Comparison of ENCODE assay signal across 8 cellular contexts in the genomic region with DNA sequence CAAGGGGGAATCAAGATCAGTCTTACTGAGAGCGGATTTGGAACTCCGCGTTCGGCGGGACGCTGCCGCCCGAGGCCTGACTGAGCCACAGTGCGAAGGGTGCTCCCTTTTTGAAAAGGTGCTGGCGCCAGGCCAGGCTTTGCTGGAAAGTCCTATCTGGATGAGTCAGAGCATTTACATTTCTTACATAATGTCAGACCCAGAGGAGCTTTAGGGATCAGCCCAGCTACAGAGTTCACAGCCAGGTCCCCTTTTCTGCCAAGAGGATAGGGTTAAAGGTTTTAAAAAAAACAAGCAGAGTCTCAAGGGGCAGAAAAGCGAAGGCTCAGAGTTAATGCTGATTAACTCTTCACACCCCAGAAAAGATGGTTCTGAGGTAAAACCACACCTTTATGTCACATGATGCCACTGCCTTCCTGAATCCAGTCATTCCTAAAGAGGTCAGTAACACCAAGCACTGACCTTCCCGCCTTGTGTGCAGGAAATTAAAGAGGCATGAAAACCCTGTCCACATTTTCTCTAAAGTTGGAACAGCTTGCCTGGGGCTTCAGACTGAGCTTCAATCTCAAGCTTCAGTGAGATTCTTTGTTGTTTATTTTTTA. TPM values are rescaled to one million over a fixed set of nuclear protein-coding genes. Genes with fewer than 3 reads are reported as not detected.
A peak's percentile ranks its signal among the peaks of the same experiment; 100 is the strongest.
DNase-seq lines count a peak whose midpoint lies in the region; ATAC-seq, FAIRE-seq and TF ChIP-seq lines count a peak whose summit lies in the region.

No MANE protein-coding gene starts in this region.

- peak; percentile 51 for ATAC-seq in HG03565 (IDR thresholded peaks at IDR 0.05; ENCODE audit: unreplicated experiment)

- no peaks in the 10 kb centered on the region for H3K36me3 ChIP-seq in BJ (ENCODE audit: control insufficient read depth, insufficient read depth, low read length)
- H3K36me3 ChIP-seq in ovary, result no peaks in the 10 kb centered on the region
- no peaks in the 10 kb centered on the region for H3K36me3 ChIP-seq in vagina

- H3K9me3 Mint-ChIP-seq in glutamatergic neuron (ENCODE audit: unreplicated experiment), result peaks cover 2% of the 10 kb centered on the region

- FAIRE-seq in GM19239 (lab: Jason Lieb, UNC), result peak; percentile 89

- H3K4me3 ChIP-seq in BJ (ENCODE audit: low read depth, low read length), result peak overlapping the region; percentile 36
- peak overlapping the region; percentile 22 for H3K4me3 ChIP-seq in ovary
- peak overlapping the region; percentile 43 to 51 for H3K4me3 ChIP-seq in vagina

- peak overlapping the region; percentile 84 to 88 for H3K27ac ChIP-seq in ovary
- peak overlapping the region; percentile 84 for H3K27ac ChIP-seq in vagina

- TF ChIP-seq EP300 in ovary (IDR thresholded peaks at IDR 0.05), result no peak

- H3K4me1 Mint-ChIP-seq in glutamatergic neuron (ENCODE audit: low read depth, unreplicated experiment), result peaks cover 17% of the 10 kb centered on the region

- CTCF ChIA-PET in BJ (lab: Yijun Ruan, JAX), result interaction anchor here (0.7 to 3.1 kb wide), 16 partner anchors 10 to 973 kb away, joined by 3 to 18 read pairs (median 4); partner anchors contain the start of genes FBXL14 and WNT5B

- H3K27me3 ChIP-seq in BJ (ENCODE audit: control insufficient read depth, insufficient read depth, low read length) (no peaks in the 10 kb centered on the region), ovary (no peaks in the 10 kb centered on the region), vagina (no peaks in the 10 kb centered on the region)

- POLR2A ChIA-PET in BJ (lab: Charles Lee), result interaction anchor here (0.6 kb wide), 2 partner anchors 21 to 29 kb away, joined by 3 read pairs; no protein-coding TSS in a partner anchor

- peaks cover 1% of the 10 kb centered on the region for H3K27me3 Mint-ChIP-seq in glutamatergic neuron (ENCODE audit: unreplicated experiment)

- TF ChIP-seq POLR2A in ovary (IDR thresholded peaks at IDR 0.05) (peak; percentile 60), vagina (IDR thresholded peaks at IDR 0.05) (no peak)

- H3K4me1 ChIP-seq in ovary (ENCODE audit: insufficient read depth), result peaks cover 12% of the 10 kb centered on the region
- peaks cover 36% of the 10 kb centered on the region for H3K4me1 ChIP-seq in vagina

- H3K36me3 Mint-ChIP-seq in glutamatergic neuron (ENCODE audit: unreplicated experiment), result no peaks in the 10 kb centered on the region

- peak overlapping the region; percentile 90 for H3K4me3 Mint-ChIP-seq in glutamatergic neuron (ENCODE audit: unreplicated experiment)

- intact Hi-C loops in ovary (cut with DNase I) (no loop called here), vagina (cut with DNase I) (no loop called here)

- H3K9me3 ChIP-seq in ovary (no peaks in the 10 kb centered on the region), vagina (no peaks in the 10 kb centered on the region)

- DNase-seq in BJ (ENCODE audit: low read depth), result no peak
- DNase-seq in GM19239 (ENCODE audit: insufficient read length, low spot score), result no peak
- peak in 3 of 4 experiments; percentile 43 to 68 (median 47) for DNase-seq in activated naive CD4-positive, alpha-beta T cell (lab: John Stamatoyannopoulos, UW)
- peak; percentile 46 for DNase-seq in glutamatergic neuron
- peak; percentile 89 to 97 (median 95) for DNase-seq in ovary
- peak in 1 of 2 donors; percentile 93 for DNase-seq in vagina (ENCODE audit: extremely low spot score in 2 of 2)

- no peak for TF ChIP-seq CTCF in BJ (IDR thresholded peaks at IDR 0.05; ENCODE audit: insufficient read depth, low read depth, low read length)
- TF ChIP-seq CTCF in glutamatergic neuron (IDR thresholded peaks at IDR 0.05; ENCODE audit: partially characterized antibody, unreplicated experiment), result no peak
- no peak for TF ChIP-seq CTCF in ovary (IDR thresholded peaks at IDR 0.05)
- TF ChIP-seq CTCF in vagina (IDR thresholded peaks at IDR 0.05), result no peak

- 6 to 7% (median 7%) methylated on average over 12 of the region's 12 CpGs for WGBS in ovary, 3 donors

- H3K27ac Mint-ChIP-seq in glutamatergic neuron (ENCODE audit: unreplicated experiment), result peak overlapping the region; percentile 69

TF ChIP-seq in PFSK-1, 5 proteins besides CTCF, POLR2A, EP300 and RAD21:
- TF ChIP-seq SIN3A (IDR thresholded peaks at IDR 0.05; ENCODE audit: borderline replicate concordance, insufficient read depth, low read length) (no peak), FOXP2 (optimal IDR thresholded peaks at IDR 0.05; ENCODE audit: borderline replicate concordance, extremely low read depth, extremely low read length, insufficient read depth) (no peak), REST (IDR thresholded peaks at IDR 0.05; ENCODE audit: insufficient read depth in 1 of 2, low read depth in 2 of 2, low read length in 2 of 2) (no peak), POLR2AphosphoS5 (IDR thresholded peaks at IDR 0.05; ENCODE audit: low read depth, low read length) (0 out of 2 replicates have a peak, but pooled peaks have one; percentile 43), TAF1 (IDR thresholded peaks at IDR 0.05; ENCODE audit: borderline replicate concordance, insufficient read depth, low read length) (no peak)

RNA-seq across cellular contexts. Expression of gene FBXL14, which starts 11.7 kb away (rescaled TPM):
- polyA plus RNA-seq in BJ (2011; rRNA removed), result 4.9 and 9.4 TPM in 2 replicates
- 6.7 and 12.7 TPM in 2 replicates for polyA minus RNA-seq in BJ (2011; rRNA and poly(A)+ RNA removed)
- polyA plus RNA-seq in PFSK-1 (2012; ENCODE audit: insufficient read length, low read depth), result 57.2 TPM
- 28.8 TPM for total RNA-seq in glutamatergic neuron (ENCODE audit: unreplicated experiment)
- 10 to 100 TPM in 5 of 7 donors, 1 to 10 TPM in 2; 8.3 to 16.2 (median 12.0) TPM for total RNA-seq in ovary
- polyA plus RNA-seq in ovary, result 10 to 100 TPM in 1 of 2 donors, 1 to 10 TPM in 1; 1.3 to 10.8 TPM
- total RNA-seq in vagina, result 15.2 TPM

RNA-seq across cellular contexts. Expression of gene WNT5B, which starts 22.9 kb away (rescaled TPM):
- polyA plus RNA-seq in BJ (2011; rRNA removed), result 38.7 and 57.3 TPM in 2 replicates
- polyA minus RNA-seq in BJ (2011; rRNA and poly(A)+ RNA removed), result 38.0 and 53.6 TPM in 2 replicates
- 8.5 TPM for polyA plus RNA-seq in PFSK-1 (2012; ENCODE audit: insufficient read length, low read depth)
- total RNA-seq in glutamatergic neuron (ENCODE audit: unreplicated experiment), result 16.3 TPM
- total RNA-seq in ovary, result 10 to 100 TPM in 4 of 7 donors, 1 to 10 TPM in 3; 3.1 to 20.3 (median 12.4) TPM
- polyA plus RNA-seq in ovary, result 1 to 10 TPM; 3.7 to 6.9 TPM
- total RNA-seq in vagina, result 7.6 TPM

Comparison
In these comparisons a context has a peak if more than half of its experiments do, and no peak if none do; other contexts are left out.
1. DNase-seq: peak in activated naive CD4-positive, alpha-beta T cell (3 of 4), glutamatergic neuron (single experiment) and ovary (5 of 5); none in BJ (single experiment) and GM19239 (single experiment).
2. Peak in every context shown above with its lines, with median percentiles within 50 percentile points of each other: H3K4me3 ChIP-seq.